ENCODE assay signal across 16 cellular contexts in the genomic region with DNA sequence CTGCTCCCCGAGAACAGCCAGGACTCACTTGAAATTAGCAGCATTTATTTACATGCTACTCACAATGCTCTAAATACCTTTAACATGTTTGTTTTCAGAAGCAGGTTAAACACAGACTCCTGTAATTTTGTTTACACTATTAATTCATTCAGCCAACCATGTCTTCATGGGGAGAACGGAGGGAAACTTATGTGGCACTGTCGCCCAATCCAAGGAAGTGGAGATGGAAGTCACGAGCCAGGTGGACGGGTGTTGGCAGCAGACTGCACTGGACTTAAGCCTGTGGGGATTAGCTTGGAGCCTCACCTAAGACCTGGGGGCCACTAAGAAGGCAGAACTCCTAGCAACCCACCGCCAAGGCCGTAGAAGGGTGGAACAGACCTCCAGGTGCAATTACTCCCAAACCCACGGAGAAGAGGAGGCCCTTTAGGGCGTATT. TPM values are rescaled to one million over a fixed set of nuclear protein-coding genes. Genes with fewer than 3 reads are reported as not detected.
A peak's percentile ranks its signal among the peaks of the same experiment; 100 is the strongest.
DNase-seq lines count a peak whose midpoint lies in the region; ATAC-seq, FAIRE-seq and TF ChIP-seq lines count a peak whose summit lies in the region.
"Had no signal": no experiment of that assay in that cellular context is flagged by ENCODE, and none has a peak within 500 bp of the region (broad histone marks: within the 10 kb centered on the region; RNA-seq: fewer than 3 reads in every experiment).

No MANE protein-coding gene starts in this region.

- peaks cover 13 to 29% (median 22%) of the 10 kb centered on the region in 4 experiments; a peak in 7 of 8 replicates for H3K36me3 ChIP-seq in H1 (ENCODE audit: control insufficient read depth in 2 of 4, insufficient read depth in 4 of 4, low read length in 3 of 4)
- H3K36me3 ChIP-seq in Caco-2 (ENCODE audit: control insufficient read depth, insufficient read depth, low read length), result peaks cover 5% of the 10 kb centered on the region
- H3K36me3 ChIP-seq: prostate gland had no signal

- no peak overlapping the region for H2BK20ac ChIP-seq in H1 (ENCODE audit: low read length)

- no TSS peak for BruUV-seq in Caco-2 (replicated peaks; lab: Mats Ljungman, UMichigan)

- H3K4me1 Mint-ChIP-seq in Caco-2 (ENCODE audit: low read depth, unreplicated experiment), result no peaks in the 10 kb centered on the region

- H4K5ac ChIP-seq in H1 (ENCODE audit: insufficient read length, low read depth, low read length), result no peak overlapping the region

- peaks cover 6 to 15% (median 9%) of the 10 kb centered on the region in 4 experiments for H3K4me1 ChIP-seq in H1 (replicated peaks in 1 of 4; ENCODE audit: control insufficient read depth in 3 of 4, insufficient read depth in 4 of 4, low read length in 3 of 4)
- no peaks in the 10 kb centered on the region for H3K4me1 ChIP-seq in Caco-2
- H3K4me1 ChIP-seq: prostate gland had no signal

- H3K27me3 ChIP-seq in H1 (replicated peaks in 1 of 4; ENCODE audit: control insufficient read depth in 3 of 4, extremely low read depth in 1 of 4, insufficient read depth in 3 of 4, low read length in 3 of 4) (no peaks in the 10 kb centered on the region), Caco-2 (replicated peaks; ENCODE audit: control insufficient read depth, insufficient read depth, low read length) (no peaks in the 10 kb centered on the region)
- H3K27me3 ChIP-seq: MG63 had no signal

- intact Hi-C loops in Caco-2 (cut with micrococcal nuclease; ENCODE audit: unreplicated experiment), result loop anchor here (5.0 kb wide), 2 partner anchors 43 to 208 kb away; a partner anchor contains a TSS

- no peak overlapping the region for H3K4me2 ChIP-seq in H1 (ENCODE audit: insufficient read depth in 1 of 2, low read depth in 2 of 2, low read length in 2 of 2)

- H3K27me3 Mint-ChIP-seq in Caco-2 (ENCODE audit: insufficient read depth, unreplicated experiment), result peaks cover 4% of the 10 kb centered on the region

- FAIRE-seq in H1 (lab: Jason Lieb, UNC), result no peak
- FAIRE-seq: astrocyte, colon, GM18507 had no signal

- H3K9me3 ChIP-seq in H1 (ENCODE audit: insufficient read depth in 2 of 2, low read depth in 1 of 2, low read length in 1 of 2), result no peaks in the 10 kb centered on the region
- no peaks in the 10 kb centered on the region for H3K9me3 ChIP-seq in Caco-2
- H3K9me3 ChIP-seq: MG63, prostate gland had no signal

- no peak overlapping the region for H4K91ac ChIP-seq in H1 (replicated peaks; ENCODE audit: insufficient read length, low read length)

- H2BK5ac ChIP-seq in H1 (ENCODE audit: low read depth, low read length), result peak overlapping the region; percentile 26; the same call in 1 of the 2 replicates

- no peak overlapping the region for H3K14ac ChIP-seq in H1 (ENCODE audit: insufficient read length)

- no peak for ATAC-seq in HG02759 (IDR thresholded peaks at IDR 0.05; ENCODE audit: unreplicated experiment)

- no peak overlapping the region for H3K56ac ChIP-seq in H1 (replicated peaks; ENCODE audit: insufficient read length, low read depth, low read length)

- no peaks in the 10 kb centered on the region for H3K79me2 ChIP-seq in H1 (ENCODE audit: control insufficient read depth in 1 of 2, insufficient read depth in 2 of 2, low read length in 2 of 2)

- WGBS in H1 (ENCODE audit: extremely low coverage in 1 of 2, insufficient coverage in 1 of 2, insufficient read length in 1 of 2, insufficient replicate concordance in 2 of 2, low coverage in 1 of 2, low lambda C conversion rate in 2 of 2, missing lambda C conversion rate in 1 of 2), 2 experiments, result 84% methylated on average over 9 of the region's 9 CpGs; no CpG with 5 or more reads in 1 of the 2 experiments

- no peak overlapping the region for H3K4ac ChIP-seq in H1 (replicated peaks; ENCODE audit: insufficient read length, low read depth, low read length)

- CTCF ChIA-PET in H1 (lab: Charles Lee; ENCODE audit: partially characterized antibody), result interaction anchor here (0.9 to 13.0 kb wide), 6 partner anchors 8 to 92 kb away, joined by 3 to 243 read pairs (median 52); no protein-coding TSS in a partner anchor
- CTCF ChIA-PET in Caco-2 (lab: Charles Lee), result interaction anchor here (0.5 to 0.6 kb wide), 2 partner anchors 35 to 57 kb away, joined by 3 to 5 read pairs; no protein-coding TSS in a partner anchor

- no peaks in the 10 kb centered on the region for H3K9me3 Mint-ChIP-seq in Caco-2 (ENCODE audit: unreplicated experiment)

- no peak overlapping the region for H2BK15ac ChIP-seq in H1 (ENCODE audit: low read length)

- POLR2A ChIA-PET in H1 (lab: Charles Lee; ENCODE audit: partially characterized antibody) (interaction anchor here (1.0 to 5.3 kb wide), 4 partner anchors 17 to 119 kb away, joined by 3 to 25 read pairs (median 5); a partner anchor contains a TSS), Caco-2 (lab: Charles Lee) (no interaction called here)

- no peak for TF ChIP-seq RAD21 in H1 (IDR thresholded peaks at IDR 0.05 in 1 of 2, conservative IDR thresholded peaks at IDR 0.05 in 1 of 2; ENCODE audit: low read depth in 2 of 2, low read length in 2 of 2)

- H3K36me3 Mint-ChIP-seq in Caco-2 (ENCODE audit: insufficient read depth, unreplicated experiment), result peaks cover 52% of the 10 kb centered on the region

- H3K4me3 Mint-ChIP-seq in Caco-2 (ENCODE audit: unreplicated experiment), result no peak overlapping the region

- DNase-seq in DMS79 (lab: John Stamatoyannopoulos, UW) (peak; percentile 65), NCI-H748 treated with DMSO at 0.1 percent for 48 hours (lab: John Stamatoyannopoulos, UW) (peak; percentile 17), H1 (ENCODE audit: low read depth in 1 of 2, low spot score in 2 of 2) (peak in 1 of 2 experiments; percentile 47), NCI-H446 treated with DMSO at 0.1 percent for 48 hours (lab: John Stamatoyannopoulos, UW) (no peak), NCI-H524 treated with DMSO at 0.1 percent for 48 hours (lab: John Stamatoyannopoulos, UW) (no peak), Caco-2 (no peak)
- DNase-seq: MG63 had no signal

- H3K4me3 ChIP-seq in H1 (ENCODE audit: extremely low read depth in 1 of 4, insufficient read depth in 2 of 4, low read depth in 3 of 4, low read length in 4 of 4) (no peak overlapping the region), Caco-2 (ENCODE audit: low read depth, low read length) (no peak overlapping the region)
- H3K4me3 ChIP-seq: MG63, prostate gland had no signal

- H2AFZ ChIP-seq in H1 (ENCODE audit: low read length), result no peak overlapping the region

- H2BK120ac ChIP-seq in H1 (replicated peaks; ENCODE audit: low read depth, low read length), result no peak overlapping the region

- H3K23ac ChIP-seq in H1 (ENCODE audit: insufficient read length), result no peak overlapping the region

- H3K18ac ChIP-seq in H1 (ENCODE audit: extremely low read depth, low read length), result no peak overlapping the region

- TF ChIP-seq CTCF in 22Rv1 (IDR thresholded peaks at IDR 0.05), result no peak
- no peak for TF ChIP-seq CTCF in H1 (IDR thresholded peaks at IDR 0.05; ENCODE audit: control extremely low read depth in 1 of 3, insufficient read depth in 1 of 3, low read depth in 1 of 3, low read length in 3 of 3)
- TF ChIP-seq CTCF in Caco-2 (IDR thresholded peaks at IDR 0.05; ENCODE audit: insufficient read depth in 1 of 2, low read depth in 1 of 2, low read length in 1 of 2, severe bottlenecking in 1 of 2, unreplicated experiment in 1 of 2), result no peak

- H3K9ac ChIP-seq in H1 (replicated peaks in 1 of 4; ENCODE audit: extremely low read depth in 1 of 4, low read depth in 3 of 4, low read length in 3 of 4), result no peak overlapping the region

- H3K23me2 ChIP-seq in H1 (ENCODE audit: low read depth, low read length), result no peaks in the 10 kb centered on the region

- TF ChIP-seq POLR2A in H1 (IDR thresholded peaks at IDR 0.05; ENCODE audit: control extremely low read depth in 1 of 2, low read depth in 2 of 2, low read length in 2 of 2), result no peak

- H3K27ac ChIP-seq in 22Rv1, result peak overlapping the region; percentile 74
- no peak overlapping the region for H3K27ac ChIP-seq in H1 (ENCODE audit: low read depth, low read length)
- H3K27ac ChIP-seq: prostate gland had no signal

- peaks cover 0 to 2% of the 10 kb centered on the region in 2 experiments for H4K20me1 ChIP-seq in H1 (replicated peaks in 1 of 2; ENCODE audit: control insufficient read depth in 1 of 2, insufficient read depth in 2 of 2, low read length in 2 of 2)

- no peak overlapping the region for H3K27ac Mint-ChIP-seq in Caco-2 (ENCODE audit: unreplicated experiment)

- no peak overlapping the region for H4K8ac ChIP-seq in H1 (ENCODE audit: extremely low read depth, insufficient read depth, low read length)

- no peak overlapping the region for H2AK5ac ChIP-seq in H1 (ENCODE audit: low read depth, low read length)

- H3K79me1 ChIP-seq in H1 (ENCODE audit: low read depth, low read length), result no peaks in the 10 kb centered on the region

- TF ChIP-seq EP300 in H1 (IDR thresholded peaks at IDR 0.05; ENCODE audit: borderline replicate concordance in 1 of 2, low read depth in 2 of 2, low read length in 2 of 2), result no peak

- no peak overlapping the region for H2BK12ac ChIP-seq in H1 (ENCODE audit: low read depth, low read length)

RNA-seq across cellular contexts. Expression of a gene that starts 8.8 kb away (rescaled TPM):
- 1.3 and 1.6 TPM in 2 replicates for total RNA-seq in H1 (2021; fragmentation: NEBNext Ultra II Directional; extraction: Animal tissue kit (Norgen Biotek cat#: 25700))
- 1.5 and 2.4 TPM in 2 replicates for polyA plus RNA-seq in H1 (2011; rRNA removed)
- polyA plus RNA-seq in H1 (2011; cell fraction: cytosol; rRNA removed), result 2.4 TPM
- polyA plus RNA-seq in H1 (2011; cell fraction: nucleus; rRNA removed), result 2.7 TPM
- polyA plus RNA-seq in H1 (2012, experiment 1 of 2), result 0.75 to 2.3 TPM (median 2.0 TPM) in 4 replicates
- polyA plus RNA-seq in H1 (2012, experiment 2 of 2), result 1.8 TPM
- polyA plus RNA-seq in H1 (2013, experiment 1 of 2), result 1.3 TPM
- polyA plus RNA-seq in H1 (2013, experiment 2 of 2), result 0.98 TPM
- polyA minus RNA-seq in H1 (2011; rRNA and poly(A)+ RNA removed), result 0.13 and 0.66 TPM in 2 replicates
- not detected for polyA minus RNA-seq in H1 (2011; cell fraction: cytosol; rRNA and poly(A)+ RNA removed)
- 1.2 TPM for polyA minus RNA-seq in H1 (2011; cell fraction: nucleus; rRNA and poly(A)+ RNA removed)
- total RNA-seq in Caco-2 (2022), result not detected in 2 replicates
- total RNA-seq: activated CD8-positive, alpha-beta memory T cell treated with anti-CD3 and anti-CD28 coated beads for 36 hours; astrocyte; OCI-LY7 had no signal

RNA-seq across cellular contexts. Expression of a gene that starts 23.4 kb away (rescaled TPM):
- total RNA-seq in H1 (2021; fragmentation: NEBNext Ultra II Directional; extraction: Animal tissue kit (Norgen Biotek cat#: 25700)), result 58.1 and 59.4 TPM in 2 replicates
- 39.0 and 51.1 TPM in 2 replicates for polyA plus RNA-seq in H1 (2011; rRNA removed)
- polyA plus RNA-seq in H1 (2011; cell fraction: cytosol; rRNA removed), result 35.6 TPM
- 109 TPM for polyA plus RNA-seq in H1 (2011; cell fraction: nucleus; rRNA removed)
- 31.0 to 37.4 TPM (median 33.7 TPM) in 4 replicates for polyA plus RNA-seq in H1 (2012, experiment 1 of 2)
- polyA plus RNA-seq in H1 (2012, experiment 2 of 2), result 20.8 TPM
- 26.2 TPM for polyA plus RNA-seq in H1 (2013, experiment 1 of 2)
- polyA plus RNA-seq in H1 (2013, experiment 2 of 2), result 24.0 TPM
- polyA minus RNA-seq in H1 (2011; rRNA and poly(A)+ RNA removed), result 31.5 and 40.2 TPM in 2 replicates
- polyA minus RNA-seq in H1 (2011; cell fraction: cytosol; rRNA and poly(A)+ RNA removed), result 30.2 TPM
- 55.8 TPM for polyA minus RNA-seq in H1 (2011; cell fraction: nucleus; rRNA and poly(A)+ RNA removed)
- 63.6 and 68.4 TPM in 2 replicates for total RNA-seq in Caco-2 (2022)

RNA-seq across cellular contexts. Expression of a gene that starts 24.9 kb away (rescaled TPM):
- total RNA-seq in H1 (2021; fragmentation: NEBNext Ultra II Directional; extraction: Animal tissue kit (Norgen Biotek cat#: 25700)), result 174 and 195 TPM in 2 replicates
- polyA plus RNA-seq in H1 (2011; rRNA removed), result 118 and 127 TPM in 2 replicates
- 133 TPM for polyA plus RNA-seq in H1 (2011; cell fraction: cytosol; rRNA removed)
- 363 TPM for polyA plus RNA-seq in H1 (2011; cell fraction: nucleus; rRNA removed)
- 127 to 175 TPM (median 133 TPM) in 4 replicates for polyA plus RNA-seq in H1 (2012, experiment 1 of 2)
- polyA plus RNA-seq in H1 (2012, experiment 2 of 2), result 54.1 TPM
- polyA plus RNA-seq in H1 (2013, experiment 1 of 2), result 64.3 TPM
- polyA plus RNA-seq in H1 (2013, experiment 2 of 2), result 59.4 TPM
- polyA minus RNA-seq in H1 (2011; rRNA and poly(A)+ RNA removed), result 417 and 449 TPM in 2 replicates
- polyA minus RNA-seq in H1 (2011; cell fraction: cytosol; rRNA and poly(A)+ RNA removed), result 92.7 TPM
- polyA minus RNA-seq in H1 (2011; cell fraction: nucleus; rRNA and poly(A)+ RNA removed), result 129 TPM
- total RNA-seq in Caco-2 (2022), result 175 and 186 TPM in 2 replicates

RNA-seq across cellular contexts. Expression of a gene that starts 44.0 kb away (rescaled TPM):
- 7.5 and 7.6 TPM in 2 replicates for total RNA-seq in H1 (2021; fragmentation: NEBNext Ultra II Directional; extraction: Animal tissue kit (Norgen Biotek cat#: 25700))
- polyA plus RNA-seq in H1 (2011; rRNA removed), result 10.5 and 16.5 TPM in 2 replicates
- 8.9 TPM for polyA plus RNA-seq in H1 (2011; cell fraction: cytosol; rRNA removed)
- 7.5 TPM for polyA plus RNA-seq in H1 (2011; cell fraction: nucleus; rRNA removed)
- polyA plus RNA-seq in H1 (2012, experiment 1 of 2), result 2.9 to 8.4 TPM (median 5.8 TPM) in 4 replicates
- polyA plus RNA-seq in H1 (2012, experiment 2 of 2), result 4.5 TPM
- polyA plus RNA-seq in H1 (2013, experiment 1 of 2), result 14.0 TPM
- 16.0 TPM for polyA plus RNA-seq in H1 (2013, experiment 2 of 2)
- polyA minus RNA-seq in H1 (2011; rRNA and poly(A)+ RNA removed), result 0.61 and 1.1 TPM in 2 replicates
- 2.3 TPM for polyA minus RNA-seq in H1 (2011; cell fraction: cytosol; rRNA and poly(A)+ RNA removed)
- polyA minus RNA-seq in H1 (2011; cell fraction: nucleus; rRNA and poly(A)+ RNA removed), result 2.5 TPM
- total RNA-seq in Caco-2 (2022), result 2.5 and 5.2 TPM in 2 replicates
- total RNA-seq: astrocyte, epithelial cell of proximal tubule, OCI-LY7 had no signal

Comparison
In these comparisons a context has a peak if more than half of its experiments do, and no peak if none do; other contexts are left out.
1. DNase-seq: peak in DMS79 (single experiment) and NCI-H748 treated with DMSO at 0.1 percent for 48 hours (single experiment); none in NCI-H446 treated with DMSO at 0.1 percent for 48 hours (single experiment), NCI-H524 treated with DMSO at 0.1 percent for 48 hours (single experiment) and Caco-2 (0 of 2).